1 cellular context compared by ENCODE assay signal in the genomic region with DNA sequence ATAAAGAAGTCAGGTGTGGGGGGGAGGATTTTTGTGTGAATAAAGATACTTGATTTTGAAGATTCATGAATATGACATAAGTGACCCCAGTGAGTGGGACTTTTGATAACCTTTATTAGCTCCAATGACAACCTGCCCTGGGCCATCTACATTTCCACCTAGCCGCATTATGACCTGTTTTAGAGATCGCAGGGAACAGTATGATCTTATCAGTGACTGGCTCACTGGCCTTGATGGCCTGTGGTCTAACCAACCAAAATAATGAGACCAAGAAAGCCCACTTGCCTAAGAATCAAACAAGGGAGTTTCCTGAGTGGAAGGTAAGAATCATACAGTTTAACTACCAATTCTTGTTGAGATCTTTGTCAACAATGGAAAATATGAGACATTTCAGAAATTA.
A peak's percentile ranks its signal among the peaks of the same experiment; 100 is the strongest.
TF ChIP-seq lines count a peak whose summit lies in the region.

No MANE protein-coding gene starts in this region.

TF ChIP-seq in GM12878, 131 proteins besides CTCF, POLR2A, EP300 and RAD21:
- TF ChIP-seq BCL11A (IDR thresholded peaks at IDR 0.05; ENCODE audit: low read depth, low read length) (0 out of 2 replicates have a peak, but pooled peaks have one; percentile 19), TBL1XR1 (IDR thresholded peaks at IDR 0.05; ENCODE audit: low read depth, low read length) (no peak)
